In the genomic region with DNA sequence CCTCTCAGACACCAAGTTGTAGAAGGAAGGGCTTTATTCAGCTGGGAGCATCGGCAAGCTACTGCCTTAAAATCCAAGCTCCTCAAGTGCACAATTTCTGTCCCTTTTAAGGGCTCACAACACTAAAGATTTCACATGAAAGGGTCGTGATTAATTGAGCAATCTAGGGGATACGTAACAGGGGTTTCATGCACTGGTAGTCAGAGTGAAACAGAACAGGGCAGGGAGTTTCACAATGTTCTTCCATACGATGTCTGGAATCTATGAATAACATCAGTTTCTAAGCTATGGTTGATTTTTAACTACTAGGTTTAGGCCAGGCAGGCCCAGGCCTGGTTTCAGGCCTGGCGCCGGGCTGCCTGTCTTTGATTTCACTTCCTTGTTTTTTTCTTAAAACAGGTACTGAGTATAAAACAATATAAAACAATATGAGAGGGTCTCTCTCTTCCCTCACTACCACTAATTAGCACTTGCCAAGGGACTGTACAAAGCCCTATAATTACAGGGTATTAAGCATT, we compare ENCODE assay signal across 8 cellular contexts.
DNase-seq lines count a peak whose midpoint lies in the region; ATAC-seq and TF ChIP-seq lines count a peak whose summit lies in the region.
"Not testable (repeated sequence)": the region's sequence is repeated elsewhere in the genome, so short reads cannot be mapped to it uniquely, and the experiment has no call there.

No MANE protein-coding gene starts in this region.

- peak overlapping the region; percentile 71 for H3K4me2 ChIP-seq in OCI-LY3 (ENCODE audit: low read length)

- peak overlapping the region; percentile 22 for H3K27ac Mint-ChIP-seq in stimulated activated naive B cell treated with anti-CD40 and anti-IgM and Interleukin-4, amounts not matched to agents 10 μg/mL and 1 μg/mL and 100 μg/mL, for 72 hours

- TF ChIP-seq CTCF in OCI-LY3 (IDR thresholded peaks at IDR 0.05; ENCODE audit: low read depth, low read length); epithelial cell of proximal tubule (conservative IDR thresholded peaks at IDR 0.05; ENCODE audit: low read depth, low read length): not testable (repeated sequence)

- H3K9me3 ChIP-seq in OCI-LY3 (ENCODE audit: insufficient read depth, low read length), result not testable (repeated sequence)

- H3K36me3 ChIP-seq in OCI-LY3 (replicated peaks; ENCODE audit: low read depth, low read length), result peaks cover 11% of the 10 kb centered on the region

- not testable (repeated sequence) for H3K27me3 Mint-ChIP-seq in stimulated activated naive B cell treated with anti-CD40 and anti-IgM and Interleukin-4, amounts not matched to agents 10 μg/mL and 1 μg/mL and 100 μg/mL, for 72 hours

- not testable (repeated sequence) for H3K4me3 Mint-ChIP-seq in stimulated activated naive B cell treated with anti-CD40 and anti-IgM and Interleukin-4, amounts not matched to agents 10 μg/mL and 1 μg/mL and 100 μg/mL, for 72 hours

- ATAC-seq in GM18511 (IDR thresholded peaks at IDR 0.05; ENCODE audit: unreplicated experiment) (peak; percentile 35), HG02678 (IDR thresholded peaks at IDR 0.05; ENCODE audit: unreplicated experiment) (peak; percentile 25)
- ATAC-seq in stimulated activated naive B cell treated with anti-CD40 and anti-IgM and Interleukin-4, amounts not matched to agents 10 μg/mL and 1 μg/mL and 100 μg/mL, for 72 hours (replicated peaks), result not testable (repeated sequence)

- H3K27me3 ChIP-seq in OCI-LY3 (ENCODE audit: low read depth, low read length), result not testable (repeated sequence)

- H3K9ac ChIP-seq in OCI-LY3 (ENCODE audit: low read length), result peak overlapping the region; percentile 57

- DNase-seq in Ammon's horn (ENCODE audit: low spot score) (peak; percentile 37), MV-4-11 (lab: John Stamatoyannopoulos, UW) (peak; percentile 55), epithelial cell of proximal tubule (ENCODE audit: low read depth) (peak; percentile 46), midbrain (lab: John Stamatoyannopoulos, UW) (peak; percentile 39)
- DNase-seq in stimulated activated naive B cell treated with anti-CD40 and anti-IgM and Interleukin-4, amounts not matched to agents 10 μg/mL and 1 μg/mL and 100 μg/mL, for 72 hours, result not testable (repeated sequence)

- H2AFZ ChIP-seq in OCI-LY3 (ENCODE audit: low read depth, low read length), result peak overlapping the region; percentile 59

- peaks cover 61% of the 10 kb centered on the region for H3K4me1 ChIP-seq in OCI-LY3 (ENCODE audit: low read length)

- not testable (repeated sequence) for H3K9me3 Mint-ChIP-seq in stimulated activated naive B cell treated with anti-CD40 and anti-IgM and Interleukin-4, amounts not matched to agents 10 μg/mL and 1 μg/mL and 100 μg/mL, for 72 hours

- not testable (repeated sequence) for H3K79me2 ChIP-seq in OCI-LY3 (ENCODE audit: low read length)

- H3K36me3 Mint-ChIP-seq in stimulated activated naive B cell treated with anti-CD40 and anti-IgM and Interleukin-4, amounts not matched to agents 10 μg/mL and 1 μg/mL and 100 μg/mL, for 72 hours, result not testable (repeated sequence)

- H3K4me3 ChIP-seq in OCI-LY3 (ENCODE audit: low read length), result peak overlapping the region; percentile 54
- not testable (repeated sequence) for H3K4me3 ChIP-seq in epithelial cell of proximal tubule (ENCODE audit: low read depth, low read length)

- H3K4me1 Mint-ChIP-seq in stimulated activated naive B cell treated with anti-CD40 and anti-IgM and Interleukin-4, amounts not matched to agents 10 μg/mL and 1 μg/mL and 100 μg/mL, for 72 hours, result not testable (repeated sequence)

- peak overlapping the region; percentile 81 for H3K27ac ChIP-seq in OCI-LY3 (ENCODE audit: low read length)

- H4K20me1 ChIP-seq in OCI-LY3 (ENCODE audit: insufficient read depth, low read length), result not testable (repeated sequence)
